ENCODE assay signal across 1 cellular context in the genomic region with DNA sequence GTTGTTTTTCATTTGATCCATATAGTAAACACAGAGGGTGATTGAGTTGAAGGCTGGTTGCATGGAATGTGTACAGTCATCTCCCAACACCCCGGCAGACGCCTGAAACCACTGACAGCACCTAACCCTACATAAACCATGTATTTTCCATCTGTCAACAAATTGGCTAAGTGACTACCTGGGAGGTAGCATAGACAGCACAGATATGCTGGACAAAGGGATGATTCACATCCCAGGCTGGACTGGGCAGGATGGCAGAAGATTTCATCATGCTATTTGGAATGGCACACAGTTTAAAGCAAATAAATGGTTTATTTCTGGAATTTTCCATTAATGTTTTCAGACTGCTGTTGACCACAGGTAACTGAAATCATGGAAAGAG.
A peak's percentile ranks its signal among the peaks of the same experiment; 100 is the strongest.
TF ChIP-seq lines count a peak whose summit lies in the region.

No MANE protein-coding gene starts in this region.

TF ChIP-seq in A549, 52 proteins besides CTCF, POLR2A, EP300 and RAD21 (continued from another document):
- TF ChIP-seq ESRRA (IDR thresholded peaks at IDR 0.05; ENCODE audit: borderline replicate concordance, low read length) = no peak
- no peak for TF ChIP-seq NR3C1 (IDR thresholded peaks at IDR 0.05)
- no peak for TF ChIP-seq BHLHE40 (IDR thresholded peaks at IDR 0.05; ENCODE audit: low read depth, low read length)
- no peak for TF ChIP-seq PHF8 (IDR thresholded peaks at IDR 0.05; ENCODE audit: borderline replicate concordance, low read depth)
- TF ChIP-seq KDM1A (IDR thresholded peaks at IDR 0.05; ENCODE audit: low read depth) = no peak
- no peak for TF ChIP-seq MAFK (IDR thresholded peaks at IDR 0.05; ENCODE audit: partially characterized antibody)
- TF ChIP-seq, protein P1, sequence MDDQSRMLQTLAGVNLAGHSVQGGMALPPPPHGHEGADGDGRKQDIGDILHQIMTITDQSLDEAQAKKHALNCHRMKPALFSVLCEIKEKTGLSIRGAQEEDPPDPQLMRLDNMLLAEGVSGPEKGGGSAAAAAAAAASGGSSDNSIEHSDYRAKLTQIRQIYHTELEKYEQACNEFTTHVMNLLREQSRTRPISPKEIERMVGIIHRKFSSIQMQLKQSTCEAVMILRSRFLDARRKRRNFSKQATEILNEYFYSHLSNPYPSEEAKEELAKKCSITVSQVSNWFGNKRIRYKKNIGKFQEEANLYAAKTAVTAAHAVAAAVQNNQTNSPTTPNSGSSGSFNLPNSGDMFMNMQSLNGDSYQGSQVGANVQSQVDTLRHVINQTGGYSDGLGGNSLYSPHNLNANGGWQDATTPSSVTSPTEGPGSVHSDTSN (IDR thresholded peaks at IDR 0.05) = no peak
- TF ChIP-seq MYC (IDR thresholded peaks at IDR 0.05; ENCODE audit: borderline replicate concordance, low read length) = no peak
- no peak for TF ChIP-seq ZSCAN20 (CRISPR knock-in tag; IDR thresholded peaks at IDR 0.05)
- no peak for TF ChIP-seq NFE2L2 (conservative IDR thresholded peaks at IDR 0.05; ENCODE audit: low read length)
- TF ChIP-seq NPAS2 (CRISPR knock-in tag; IDR thresholded peaks at IDR 0.05; ENCODE audit: borderline replicate concordance) = no peak
- TF ChIP-seq EHMT2 (IDR thresholded peaks at IDR 0.05; ENCODE audit: low read depth) = no peak
- no peak for TF ChIP-seq EHF (CRISPR knock-in tag; IDR thresholded peaks at IDR 0.05)
- TF ChIP-seq HOXB5 (CRISPR knock-in tag; IDR thresholded peaks at IDR 0.05) = no peak
- peak; percentile 92 for TF ChIP-seq JUNB (IDR thresholded peaks at IDR 0.05)
- TF ChIP-seq FOSB (CRISPR knock-in tag; IDR thresholded peaks at IDR 0.05) = no peak
- no peak for TF ChIP-seq KDM5A (IDR thresholded peaks at IDR 0.05)
- no peak for TF ChIP-seq ZFP36 (IDR thresholded peaks at IDR 0.05; ENCODE audit: borderline replicate concordance, partially characterized antibody)
- TF ChIP-seq MAZ (IDR thresholded peaks at IDR 0.05; ENCODE audit: borderline replicate concordance, low read depth, low read length) = no peak
- TF ChIP-seq CEBPB (IDR thresholded peaks at IDR 0.05) = peak; percentile 61 to 78; a peak in 3 of 4 replicates
- TF ChIP-seq, protein P2, sequence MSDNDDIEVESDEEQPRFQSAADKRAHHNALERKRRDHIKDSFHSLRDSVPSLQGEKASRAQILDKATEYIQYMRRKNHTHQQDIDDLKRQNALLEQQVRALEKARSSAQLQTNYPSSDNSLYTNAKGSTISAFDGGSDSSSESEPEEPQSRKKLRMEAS (IDR thresholded peaks at IDR 0.05) = no peak; the same call in 1 of the 2 replicates
- TF ChIP-seq GATA3 (IDR thresholded peaks at IDR 0.05; ENCODE audit: borderline replicate concordance) = peak; percentile 63; the same call in 1 of the 2 replicates
- TF ChIP-seq TFCP2L1 (CRISPR knock-in tag; IDR thresholded peaks at IDR 0.05) = no peak
- TF ChIP-seq, protein P3, sequence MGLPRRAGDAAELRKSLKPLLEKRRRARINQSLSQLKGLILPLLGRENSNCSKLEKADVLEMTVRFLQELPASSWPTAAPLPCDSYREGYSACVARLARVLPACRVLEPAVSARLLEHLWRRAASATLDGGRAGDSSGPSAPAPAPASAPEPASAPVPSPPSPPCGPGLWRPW (IDR thresholded peaks at IDR 0.05) = peak; percentile 44; the same call in 1 of the 2 replicates
- TF ChIP-seq RARB (CRISPR knock-in tag; IDR thresholded peaks at IDR 0.05) = no peak
- no peak for TF ChIP-seq HDAC2 (IDR thresholded peaks at IDR 0.05)
- no peak for TF ChIP-seq ZC3H11A (IDR thresholded peaks at IDR 0.05)
- TF ChIP-seq TP53 (CRISPR knock-in tag; IDR thresholded peaks at IDR 0.05) = no peak
- TF ChIP-seq JUN (IDR thresholded peaks at IDR 0.05) = peak; percentile 80 to 86; a peak in 3 of 5 replicates
- TF ChIP-seq, protein P4, sequence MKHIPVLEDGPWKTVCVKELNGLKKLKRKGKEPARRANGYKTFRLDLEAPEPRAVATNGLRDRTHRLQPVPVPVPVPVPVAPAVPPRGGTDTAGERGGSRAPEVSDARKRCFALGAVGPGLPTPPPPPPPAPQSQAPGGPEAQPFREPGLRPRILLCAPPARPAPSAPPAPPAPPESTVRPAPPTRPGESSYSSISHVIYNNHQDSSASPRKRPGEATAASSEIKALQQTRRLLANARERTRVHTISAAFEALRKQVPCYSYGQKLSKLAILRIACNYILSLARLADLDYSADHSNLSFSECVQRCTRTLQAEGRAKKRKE (CRISPR knock-in tag; IDR thresholded peaks at IDR 0.05; ENCODE audit: low read depth) = no peak
- TF ChIP-seq CHD2 (IDR thresholded peaks at IDR 0.05; ENCODE audit: low read length, partially characterized antibody) = no peak
- TF ChIP-seq, protein P5, sequence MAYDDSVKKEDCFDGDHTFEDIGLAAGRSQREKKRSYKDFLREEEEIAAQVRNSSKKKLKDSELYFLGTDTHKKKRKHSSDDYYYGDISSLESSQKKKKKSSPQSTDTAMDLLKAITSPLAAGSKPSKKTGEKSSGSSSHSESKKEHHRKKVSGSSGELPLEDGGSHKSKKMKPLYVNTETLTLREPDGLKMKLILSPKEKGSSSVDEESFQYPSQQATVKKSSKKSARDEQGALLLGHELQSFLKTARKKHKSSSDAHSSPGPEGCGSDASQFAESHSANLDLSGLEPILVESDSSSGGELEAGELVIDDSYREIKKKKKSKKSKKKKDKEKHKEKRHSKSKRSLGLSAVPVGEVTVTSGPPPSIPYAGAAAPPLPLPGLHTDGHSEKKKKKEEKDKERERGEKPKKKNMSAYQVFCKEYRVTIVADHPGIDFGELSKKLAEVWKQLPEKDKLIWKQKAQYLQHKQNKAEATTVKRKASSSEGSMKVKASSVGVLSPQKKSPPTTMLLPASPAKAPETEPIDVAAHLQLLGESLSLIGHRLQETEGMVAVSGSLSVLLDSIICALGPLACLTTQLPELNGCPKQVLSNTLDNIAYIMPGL (CRISPR knock-in tag; IDR thresholded peaks at IDR 0.05; ENCODE audit: borderline replicate concordance) = no peak
- TF ChIP-seq RNF2 (IDR thresholded peaks at IDR 0.05; ENCODE audit: borderline replicate concordance, low read depth) = no peak
- no peak for TF ChIP-seq RFX5 (IDR thresholded peaks at IDR 0.05)
- no peak for TF ChIP-seq CBX8 (IDR thresholded peaks at IDR 0.05)
- TF ChIP-seq, protein P6, sequence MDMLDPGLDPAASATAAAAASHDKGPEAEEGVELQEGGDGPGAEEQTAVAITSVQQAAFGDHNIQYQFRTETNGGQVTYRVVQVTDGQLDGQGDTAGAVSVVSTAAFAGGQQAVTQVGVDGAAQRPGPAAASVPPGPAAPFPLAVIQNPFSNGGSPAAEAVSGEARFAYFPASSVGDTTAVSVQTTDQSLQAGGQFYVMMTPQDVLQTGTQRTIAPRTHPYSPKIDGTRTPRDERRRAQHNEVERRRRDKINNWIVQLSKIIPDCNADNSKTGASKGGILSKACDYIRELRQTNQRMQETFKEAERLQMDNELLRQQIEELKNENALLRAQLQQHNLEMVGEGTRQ (IDR thresholded peaks at IDR 0.05) = no peak
- TF ChIP-seq, protein P7, sequence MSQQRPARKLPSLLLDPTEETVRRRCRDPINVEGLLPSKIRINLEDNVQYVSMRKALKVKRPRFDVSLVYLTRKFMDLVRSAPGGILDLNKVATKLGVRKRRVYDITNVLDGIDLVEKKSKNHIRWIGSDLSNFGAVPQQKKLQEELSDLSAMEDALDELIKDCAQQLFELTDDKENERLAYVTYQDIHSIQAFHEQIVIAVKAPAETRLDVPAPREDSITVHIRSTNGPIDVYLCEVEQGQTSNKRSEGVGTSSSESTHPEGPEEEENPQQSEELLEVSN (IDR thresholded peaks at IDR 0.05; ENCODE audit: borderline replicate concordance, low read depth) = no peak
- TF ChIP-seq, protein P8, sequence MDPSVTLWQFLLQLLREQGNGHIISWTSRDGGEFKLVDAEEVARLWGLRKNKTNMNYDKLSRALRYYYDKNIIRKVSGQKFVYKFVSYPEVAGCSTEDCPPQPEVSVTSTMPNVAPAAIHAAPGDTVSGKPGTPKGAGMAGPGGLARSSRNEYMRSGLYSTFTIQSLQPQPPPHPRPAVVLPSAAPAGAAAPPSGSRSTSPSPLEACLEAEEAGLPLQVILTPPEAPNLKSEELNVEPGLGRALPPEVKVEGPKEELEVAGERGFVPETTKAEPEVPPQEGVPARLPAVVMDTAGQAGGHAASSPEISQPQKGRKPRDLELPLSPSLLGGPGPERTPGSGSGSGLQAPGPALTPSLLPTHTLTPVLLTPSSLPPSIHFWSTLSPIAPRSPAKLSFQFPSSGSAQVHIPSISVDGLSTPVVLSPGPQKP (IDR thresholded peaks at IDR 0.05; ENCODE audit: low read depth, low read length) = no peak
- no peak for TF ChIP-seq POLR2AphosphoS2 (conservative IDR thresholded peaks at IDR 0.05; ENCODE audit: low read length)
